Comparison of ENCODE assay signal across 1 cellular context in the genomic region with DNA sequence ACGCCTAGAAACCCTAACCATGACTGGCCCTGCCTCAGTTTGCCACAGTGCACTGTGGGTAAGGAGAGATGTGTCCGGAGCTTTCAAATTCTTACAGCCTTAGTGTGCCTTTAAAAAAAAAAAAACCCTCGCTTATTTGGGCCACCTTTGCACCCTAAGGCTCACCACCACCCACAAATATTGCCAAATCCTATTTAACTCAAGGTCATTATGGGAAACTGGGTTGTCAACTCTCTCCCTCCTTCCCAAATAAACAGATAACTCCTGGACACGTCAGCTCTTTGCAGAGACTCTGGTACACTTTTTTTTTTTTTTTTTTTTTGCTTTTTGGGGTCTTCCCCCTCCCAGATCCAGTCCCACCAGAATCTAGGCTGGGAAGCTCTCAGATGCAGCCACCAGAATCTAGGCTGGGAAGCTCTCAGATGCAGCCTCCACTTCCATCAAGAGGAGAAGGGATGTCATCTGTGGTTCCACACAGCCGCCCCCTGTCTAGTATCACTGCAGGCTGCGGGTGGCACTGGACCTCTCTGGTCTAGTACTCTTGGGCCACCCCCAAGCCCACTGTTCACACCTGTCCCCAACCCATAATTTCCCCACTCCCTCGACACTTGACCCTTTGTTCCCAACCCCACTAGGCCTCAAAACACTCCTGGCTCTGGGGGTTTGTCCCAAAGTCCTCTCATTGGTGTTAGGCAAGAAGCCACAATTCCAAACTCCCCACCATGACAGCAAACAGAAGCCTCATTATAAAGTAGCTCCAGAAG.
TF ChIP-seq lines count a peak whose summit lies in the region.

No MANE protein-coding gene starts in this region.

TF ChIP-seq in H1, 55 proteins besides CTCF, POLR2A, EP300 and RAD21:
- TF ChIP-seq BACH1 (IDR thresholded peaks at IDR 0.05; ENCODE audit: low read length) (no peak), HDAC6 (IDR thresholded peaks at IDR 0.05; ENCODE audit: low read depth, low read length) (no peak), JUND (IDR thresholded peaks at IDR 0.05; ENCODE audit: low read length) (no peak), PHF8 (conservative IDR thresholded peaks at IDR 0.05; ENCODE audit: low read depth, low read length) (no peak), ASH2L (IDR thresholded peaks at IDR 0.05; ENCODE audit: low read length) (no peak), SP1 (IDR thresholded peaks at IDR 0.05; ENCODE audit: low read depth, low read length) (no peak)
- TF ChIP-seq, protein P1, sequence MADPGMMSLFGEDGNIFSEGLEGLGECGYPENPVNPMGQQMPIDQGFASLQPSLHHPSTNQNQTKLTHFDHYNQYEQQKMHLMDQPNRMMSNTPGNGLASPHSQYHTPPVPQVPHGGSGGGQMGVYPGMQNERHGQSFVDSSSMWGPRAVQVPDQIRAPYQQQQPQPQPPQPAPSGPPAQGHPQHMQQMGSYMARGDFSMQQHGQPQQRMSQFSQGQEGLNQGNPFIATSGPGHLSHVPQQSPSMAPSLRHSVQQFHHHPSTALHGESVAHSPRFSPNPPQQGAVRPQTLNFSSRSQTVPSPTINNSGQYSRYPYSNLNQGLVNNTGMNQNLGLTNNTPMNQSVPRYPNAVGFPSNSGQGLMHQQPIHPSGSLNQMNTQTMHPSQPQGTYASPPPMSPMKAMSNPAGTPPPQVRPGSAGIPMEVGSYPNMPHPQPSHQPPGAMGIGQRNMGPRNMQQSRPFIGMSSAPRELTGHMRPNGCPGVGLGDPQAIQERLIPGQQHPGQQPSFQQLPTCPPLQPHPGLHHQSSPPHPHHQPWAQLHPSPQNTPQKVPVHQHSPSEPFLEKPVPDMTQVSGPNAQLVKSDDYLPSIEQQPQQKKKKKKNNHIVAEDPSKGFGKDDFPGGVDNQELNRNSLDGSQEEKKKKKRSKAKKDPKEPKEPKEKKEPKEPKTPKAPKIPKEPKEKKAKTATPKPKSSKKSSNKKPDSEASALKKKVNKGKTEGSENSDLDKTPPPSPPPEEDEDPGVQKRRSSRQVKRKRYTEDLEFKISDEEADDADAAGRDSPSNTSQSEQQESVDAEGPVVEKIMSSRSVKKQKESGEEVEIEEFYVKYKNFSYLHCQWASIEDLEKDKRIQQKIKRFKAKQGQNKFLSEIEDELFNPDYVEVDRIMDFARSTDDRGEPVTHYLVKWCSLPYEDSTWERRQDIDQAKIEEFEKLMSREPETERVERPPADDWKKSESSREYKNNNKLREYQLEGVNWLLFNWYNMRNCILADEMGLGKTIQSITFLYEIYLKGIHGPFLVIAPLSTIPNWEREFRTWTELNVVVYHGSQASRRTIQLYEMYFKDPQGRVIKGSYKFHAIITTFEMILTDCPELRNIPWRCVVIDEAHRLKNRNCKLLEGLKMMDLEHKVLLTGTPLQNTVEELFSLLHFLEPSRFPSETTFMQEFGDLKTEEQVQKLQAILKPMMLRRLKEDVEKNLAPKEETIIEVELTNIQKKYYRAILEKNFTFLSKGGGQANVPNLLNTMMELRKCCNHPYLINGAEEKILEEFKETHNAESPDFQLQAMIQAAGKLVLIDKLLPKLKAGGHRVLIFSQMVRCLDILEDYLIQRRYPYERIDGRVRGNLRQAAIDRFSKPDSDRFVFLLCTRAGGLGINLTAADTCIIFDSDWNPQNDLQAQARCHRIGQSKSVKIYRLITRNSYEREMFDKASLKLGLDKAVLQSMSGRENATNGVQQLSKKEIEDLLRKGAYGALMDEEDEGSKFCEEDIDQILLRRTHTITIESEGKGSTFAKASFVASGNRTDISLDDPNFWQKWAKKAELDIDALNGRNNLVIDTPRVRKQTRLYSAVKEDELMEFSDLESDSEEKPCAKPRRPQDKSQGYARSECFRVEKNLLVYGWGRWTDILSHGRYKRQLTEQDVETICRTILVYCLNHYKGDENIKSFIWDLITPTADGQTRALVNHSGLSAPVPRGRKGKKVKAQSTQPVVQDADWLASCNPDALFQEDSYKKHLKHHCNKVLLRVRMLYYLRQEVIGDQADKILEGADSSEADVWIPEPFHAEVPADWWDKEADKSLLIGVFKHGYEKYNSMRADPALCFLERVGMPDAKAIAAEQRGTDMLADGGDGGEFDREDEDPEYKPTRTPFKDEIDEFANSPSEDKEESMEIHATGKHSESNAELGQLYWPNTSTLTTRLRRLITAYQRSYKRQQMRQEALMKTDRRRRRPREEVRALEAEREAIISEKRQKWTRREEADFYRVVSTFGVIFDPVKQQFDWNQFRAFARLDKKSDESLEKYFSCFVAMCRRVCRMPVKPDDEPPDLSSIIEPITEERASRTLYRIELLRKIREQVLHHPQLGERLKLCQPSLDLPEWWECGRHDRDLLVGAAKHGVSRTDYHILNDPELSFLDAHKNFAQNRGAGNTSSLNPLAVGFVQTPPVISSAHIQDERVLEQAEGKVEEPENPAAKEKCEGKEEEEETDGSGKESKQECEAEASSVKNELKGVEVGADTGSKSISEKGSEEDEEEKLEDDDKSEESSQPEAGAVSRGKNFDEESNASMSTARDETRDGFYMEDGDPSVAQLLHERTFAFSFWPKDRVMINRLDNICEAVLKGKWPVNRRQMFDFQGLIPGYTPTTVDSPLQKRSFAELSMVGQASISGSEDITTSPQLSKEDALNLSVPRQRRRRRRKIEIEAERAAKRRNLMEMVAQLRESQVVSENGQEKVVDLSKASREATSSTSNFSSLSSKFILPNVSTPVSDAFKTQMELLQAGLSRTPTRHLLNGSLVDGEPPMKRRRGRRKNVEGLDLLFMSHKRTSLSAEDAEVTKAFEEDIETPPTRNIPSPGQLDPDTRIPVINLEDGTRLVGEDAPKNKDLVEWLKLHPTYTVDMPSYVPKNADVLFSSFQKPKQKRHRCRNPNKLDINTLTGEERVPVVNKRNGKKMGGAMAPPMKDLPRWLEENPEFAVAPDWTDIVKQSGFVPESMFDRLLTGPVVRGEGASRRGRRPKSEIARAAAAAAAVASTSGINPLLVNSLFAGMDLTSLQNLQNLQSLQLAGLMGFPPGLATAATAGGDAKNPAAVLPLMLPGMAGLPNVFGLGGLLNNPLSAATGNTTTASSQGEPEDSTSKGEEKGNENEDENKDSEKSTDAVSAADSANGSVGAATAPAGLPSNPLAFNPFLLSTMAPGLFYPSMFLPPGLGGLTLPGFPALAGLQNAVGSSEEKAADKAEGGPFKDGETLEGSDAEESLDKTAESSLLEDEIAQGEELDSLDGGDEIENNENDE (IDR thresholded peaks at IDR 0.05; ENCODE audit: insufficient replicate concordance, low read length), result no peak
